In genomic region chr1:154199563-154199879, GRCh38 we compare ENCODE assay signal across 9 cellular contexts.
DNase-seq lines count a peak whose midpoint lies in the region; ATAC-seq and TF ChIP-seq lines count a peak whose summit lies in the region.
"Had no signal": no experiment of that assay in that cellular context is flagged by ENCODE, and none has a peak within 500 bp of the region (broad histone marks: within the 10 kb centered on the region; RNA-seq: fewer than 3 reads in every experiment).

No MANE protein-coding gene starts in this region.

- H3K4me1 ChIP-seq in MM.1S (ENCODE audit: low read length) = peaks cover 4% of the 10 kb centered on the region
- peaks cover 5% of the 10 kb centered on the region for H3K4me1 ChIP-seq in parathyroid adenoma

- H3K4me3 ChIP-seq in MM.1S (ENCODE audit: low read length) (no peak overlapping the region), choroid plexus epithelial cell (ENCODE audit: low read depth, low read length) (peak overlapping the region; percentile 16), parathyroid adenoma (ENCODE audit: low read depth, low read length) (no peak overlapping the region)

- H3K4me2 ChIP-seq in MM.1S (ENCODE audit: low read depth, low read length) = peak overlapping the region; percentile 42; the same call in 1 of the 2 replicates
- peak overlapping the region; percentile 41 for H3K4me2 ChIP-seq in parathyroid adenoma (ENCODE audit: low read length)

- H3K9me3 ChIP-seq in MM.1S (replicated peaks; ENCODE audit: insufficient read depth, low read length) = no peaks in the 10 kb centered on the region
- H3K9me3 ChIP-seq in parathyroid adenoma (ENCODE audit: control insufficient read depth, low read length) = no peaks in the 10 kb centered on the region

- no peaks in the 10 kb centered on the region for H3K9me2 ChIP-seq in MM.1S (replicated peaks; ENCODE audit: insufficient read depth, low read length)

- ATAC-seq in HG02763 (IDR thresholded peaks at IDR 0.05; ENCODE audit: unreplicated experiment) (no peak), HG03520 (IDR thresholded peaks at IDR 0.05; ENCODE audit: unreplicated experiment) (no peak), GM21447 (IDR thresholded peaks at IDR 0.05; ENCODE audit: unreplicated experiment) (no peak)

- H3K9ac ChIP-seq in MM.1S (ENCODE audit: low read length) = no peak overlapping the region
- H3K9ac ChIP-seq in parathyroid adenoma = no peak overlapping the region

- H4K20me1 ChIP-seq in MM.1S (ENCODE audit: insufficient read depth, low read length) = no peaks in the 10 kb centered on the region

- no peak for TF ChIP-seq CTCF in MM.1S (IDR thresholded peaks at IDR 0.05; ENCODE audit: low read length)
- peak; percentile 50 for TF ChIP-seq CTCF in choroid plexus epithelial cell (conservative IDR thresholded peaks at IDR 0.05; ENCODE audit: low read depth, low read length)
- no peak for TF ChIP-seq CTCF in parathyroid adenoma (IDR thresholded peaks at IDR 0.05)

- H2AFZ ChIP-seq in MM.1S (ENCODE audit: low read length) (peak overlapping the region; percentile 62), parathyroid adenoma (peak overlapping the region; percentile 54)

- H3K27ac ChIP-seq in MM.1S (ENCODE audit: low read length) (no peak overlapping the region), parathyroid adenoma (peak overlapping the region; percentile 37)

- H3K36me3 ChIP-seq in MM.1S (replicated peaks; ENCODE audit: insufficient read depth, low read length) = no peaks in the 10 kb centered on the region
- no peaks in the 10 kb centered on the region for H3K36me3 ChIP-seq in parathyroid adenoma (ENCODE audit: control insufficient read depth, insufficient read depth, low read length)

- no peaks in the 10 kb centered on the region for H3K79me2 ChIP-seq in MM.1S (ENCODE audit: low read length)
- H3K79me2 ChIP-seq in parathyroid adenoma = no peaks in the 10 kb centered on the region

- DNase-seq in DMS114 treated with DMSO at 0.1 percent for 48 hours (lab: John Stamatoyannopoulos, UW; ENCODE audit: unreplicated experiment) (peak; percentile 74), MM.1S (no peak), choroid plexus epithelial cell (ENCODE audit: low read depth) (peak; percentile 48), NCI-H2107 (lab: John Stamatoyannopoulos, UW) (no peak)
- DNase-seq: activated CD8-positive, alpha-beta memory T cell treated with anti-CD3 and anti-CD28 coated beads, Interleukin-2, amount 50 U/mL, for 48 hours had no signal

- no peaks in the 10 kb centered on the region for H3K27me3 ChIP-seq in MM.1S (replicated peaks; ENCODE audit: insufficient read depth, low read length)
- no peaks in the 10 kb centered on the region for H3K27me3 ChIP-seq in parathyroid adenoma (ENCODE audit: control insufficient read depth, insufficient read depth, low read length)

- peaks cover 4% of the 10 kb centered on the region; the same call in 1 of the 2 replicates for H3F3A ChIP-seq in MM.1S (ENCODE audit: insufficient read depth, low read length)

Comparison
In these comparisons a context has a peak if more than half of its experiments do, and no peak if none do; other contexts are left out.
1. DNase-seq: peak in DMS114 treated with DMSO at 0.1 percent for 48 hours (single experiment) and choroid plexus epithelial cell (single experiment); none in MM.1S (single experiment) and NCI-H2107 (single experiment).